Comparison of ENCODE assay signal across 1 cellular context in genomic region chr3:129120254-129121004, GRCh38.
A peak's percentile ranks its signal among the peaks of the same experiment; 100 is the strongest.
TF ChIP-seq lines count a peak whose summit lies in the region.

No MANE protein-coding gene starts in this region.

TF ChIP-seq in K562, 482 proteins besides CTCF, POLR2A, EP300 and RAD21 (continued from another document and continues in another):
- TF ChIP-seq, protein P1, sequence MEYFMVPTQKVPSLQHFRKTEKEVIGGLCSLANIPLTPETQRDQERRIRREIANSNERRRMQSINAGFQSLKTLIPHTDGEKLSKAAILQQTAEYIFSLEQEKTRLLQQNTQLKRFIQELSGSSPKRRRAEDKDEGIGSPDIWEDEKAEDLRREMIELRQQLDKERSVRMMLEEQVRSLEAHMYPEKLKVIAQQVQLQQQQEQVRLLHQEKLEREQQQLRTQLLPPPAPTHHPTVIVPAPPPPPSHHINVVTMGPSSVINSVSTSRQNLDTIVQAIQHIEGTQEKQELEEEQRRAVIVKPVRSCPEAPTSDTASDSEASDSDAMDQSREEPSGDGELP (CRISPR knock-in tag; IDR thresholded peaks at IDR 0.05; ENCODE audit: borderline replicate concordance) = peak; percentile 76
- TF ChIP-seq ZBTB12 (CRISPR knock-in tag; IDR thresholded peaks at IDR 0.05) = no peak
- 0 out of 2 replicates have a peak, but pooled peaks have one; percentile 34 for TF ChIP-seq RNF2 (IDR thresholded peaks at IDR 0.05)
- peak in 1 of 2 experiments; percentile 56; a peak in 1 of 4 replicates for TF ChIP-seq TBL1XR1 (IDR thresholded peaks at IDR 0.05; ENCODE audit: low read length in 2 of 2)
- TF ChIP-seq NFRKB (IDR thresholded peaks at IDR 0.05; ENCODE audit: low read depth) = no peak
- no peak for TF ChIP-seq MECOM (CRISPR knock-in tag; IDR thresholded peaks at IDR 0.05)
- no peak for TF ChIP-seq CBFB (CRISPR knock-in tag; IDR thresholded peaks at IDR 0.05)
- peak; percentile 8; the same call in 1 of the 2 replicates for TF ChIP-seq JUND (IDR thresholded peaks at IDR 0.05; ENCODE audit: borderline replicate concordance, low read depth, low read length)
- no peak for TF ChIP-seq JUND (tag; IDR thresholded peaks at IDR 0.05; ENCODE audit: borderline replicate concordance, low read depth, low read length)
- TF ChIP-seq ZNF740 (CRISPR knock-in tag; IDR thresholded peaks at IDR 0.05) = no peak; the same call in 1 of the 2 replicates
- 0 out of 4 replicates have a peak, but pooled peaks of 1 of the 2 experiments have one; percentile 34 for TF ChIP-seq ZNF740 (tag; IDR thresholded peaks at IDR 0.05)
- TF ChIP-seq, protein P2, sequence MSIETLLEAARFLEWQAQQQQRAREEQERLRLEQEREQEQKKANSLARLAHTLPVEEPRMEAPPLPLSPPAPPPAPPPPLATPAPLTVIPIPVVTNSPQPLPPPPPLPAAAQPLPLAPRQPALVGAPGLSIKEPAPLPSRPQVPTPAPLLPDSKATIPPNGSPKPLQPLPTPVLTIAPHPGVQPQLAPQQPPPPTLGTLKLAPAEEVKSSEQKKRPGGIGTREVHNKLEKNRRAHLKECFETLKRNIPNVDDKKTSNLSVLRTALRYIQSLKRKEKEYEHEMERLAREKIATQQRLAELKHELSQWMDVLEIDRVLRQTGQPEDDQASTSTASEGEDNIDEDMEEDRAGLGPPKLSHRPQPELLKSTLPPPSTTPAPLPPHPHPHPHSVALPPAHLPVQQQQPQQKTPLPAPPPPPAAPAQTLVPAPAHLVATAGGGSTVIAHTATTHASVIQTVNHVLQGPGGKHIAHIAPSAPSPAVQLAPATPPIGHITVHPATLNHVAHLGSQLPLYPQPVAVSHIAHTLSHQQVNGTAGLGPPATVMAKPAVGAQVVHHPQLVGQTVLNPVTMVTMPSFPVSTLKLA (conservative IDR thresholded peaks at IDR 0.05) = 0 out of 4 replicates have a peak, but pooled peaks of 1 of the 2 experiments have one; percentile 26
- no peak for TF ChIP-seq USF2 (CRISPR knock-in tag; IDR thresholded peaks at IDR 0.05)
- no peak for TF ChIP-seq ZNF644 (tag; IDR thresholded peaks at IDR 0.05; ENCODE audit: low read depth)
- peak; percentile 63 for TF ChIP-seq POLR2H (tag; IDR thresholded peaks at IDR 0.05; ENCODE audit: low read depth)
- TF ChIP-seq, protein P3, sequence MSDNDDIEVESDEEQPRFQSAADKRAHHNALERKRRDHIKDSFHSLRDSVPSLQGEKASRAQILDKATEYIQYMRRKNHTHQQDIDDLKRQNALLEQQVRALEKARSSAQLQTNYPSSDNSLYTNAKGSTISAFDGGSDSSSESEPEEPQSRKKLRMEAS (CRISPR knock-in tag; IDR thresholded peaks at IDR 0.05) = no peak
- TF ChIP-seq ZNF24 (IDR thresholded peaks at IDR 0.05) = no peak
- 0 out of 2 replicates have a peak, but pooled peaks have one; percentile 32 for TF ChIP-seq CBFA2T3 (IDR thresholded peaks at IDR 0.05)
- 0 out of 2 replicates have a peak, but pooled peaks have one; percentile 34 for TF ChIP-seq TEAD4 (IDR thresholded peaks at IDR 0.05; ENCODE audit: low read length)
- no peak for TF ChIP-seq TEAD4 (CRISPR knock-in tag; IDR thresholded peaks at IDR 0.05; ENCODE audit: borderline replicate concordance)
- no peak for TF ChIP-seq NR1H2 (CRISPR knock-in tag; IDR thresholded peaks at IDR 0.05)
- no peak for TF ChIP-seq BCLAF1 (IDR thresholded peaks at IDR 0.05; ENCODE audit: borderline replicate concordance in 1 of 2, control insufficient read depth in 1 of 2, low read depth in 2 of 2, low read length in 1 of 2)
- no peak for TF ChIP-seq ZNF830 (CRISPR knock-in tag; IDR thresholded peaks at IDR 0.05)
- no peak for TF ChIP-seq ARHGAP35 (IDR thresholded peaks at IDR 0.05; ENCODE audit: partially characterized antibody)
- TF ChIP-seq GABPA (tag; conservative IDR thresholded peaks at IDR 0.05; ENCODE audit: low read depth) = peak; percentile 78
- TF ChIP-seq DMBX1 (CRISPR knock-in tag; IDR thresholded peaks at IDR 0.05; ENCODE audit: borderline replicate concordance) = no peak
- TF ChIP-seq WHSC1 (IDR thresholded peaks at IDR 0.05; ENCODE audit: low read length) = no peak
- TF ChIP-seq KDM1A (IDR thresholded peaks at IDR 0.05) = no peak; a peak in 1 of 4 replicates
- TF ChIP-seq TSC22D4 (tag; IDR thresholded peaks at IDR 0.05) = no peak
- TF ChIP-seq, protein P4, sequence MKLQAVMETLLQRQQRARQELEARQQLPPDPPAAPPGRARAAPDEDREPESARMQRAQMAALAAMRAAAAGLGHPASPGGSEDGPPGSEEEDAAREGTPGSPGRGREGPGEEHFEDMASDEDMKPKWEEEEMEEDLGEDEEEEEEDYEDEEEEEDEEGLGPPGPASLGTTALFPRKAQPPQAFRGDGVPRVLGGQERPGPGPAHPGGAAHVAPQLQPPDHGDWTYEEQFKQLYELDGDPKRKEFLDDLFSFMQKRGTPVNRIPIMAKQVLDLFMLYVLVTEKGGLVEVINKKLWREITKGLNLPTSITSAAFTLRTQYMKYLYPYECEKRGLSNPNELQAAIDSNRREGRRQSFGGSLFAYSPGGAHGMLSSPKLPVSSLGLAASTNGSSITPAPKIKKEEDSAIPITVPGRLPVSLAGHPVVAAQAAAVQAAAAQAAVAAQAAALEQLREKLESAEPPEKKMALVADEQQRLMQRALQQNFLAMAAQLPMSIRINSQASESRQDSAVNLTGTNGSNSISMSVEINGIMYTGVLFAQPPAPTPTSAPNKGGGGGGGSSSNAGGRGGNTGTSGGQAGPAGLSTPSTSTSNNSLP (IDR thresholded peaks at IDR 0.05; ENCODE audit: borderline replicate concordance, low read depth, low read length) = 0 out of 2 replicates have a peak, but pooled peaks have one; percentile 44
- TF ChIP-seq NCOA2 (IDR thresholded peaks at IDR 0.05; ENCODE audit: partially characterized antibody in 2 of 2) = no peak
- no peak for TF ChIP-seq EP400 (IDR thresholded peaks at IDR 0.05)
- peak; percentile 61 for TF ChIP-seq RBFOX2 (IDR thresholded peaks at IDR 0.05; ENCODE audit: low read depth, low read length)
- TF ChIP-seq ATF7 (IDR thresholded peaks at IDR 0.05) = 0 out of 2 replicates have a peak, but pooled peaks have one; percentile 31
- TF ChIP-seq ZNF408 (CRISPR knock-in tag; IDR thresholded peaks at IDR 0.05; ENCODE audit: low read depth) = no peak
- no peak for TF ChIP-seq ZNF717 (CRISPR knock-in tag; IDR thresholded peaks at IDR 0.05)
- TF ChIP-seq KDM2B (CRISPR knock-in tag; IDR thresholded peaks at IDR 0.05) = no peak
- no peak for TF ChIP-seq FOXO4 (CRISPR knock-in tag; IDR thresholded peaks at IDR 0.05)
- TF ChIP-seq ZBTB11 (CRISPR knock-in tag; IDR thresholded peaks at IDR 0.05) = no peak
- TF ChIP-seq CHD2 (IDR thresholded peaks at IDR 0.05; ENCODE audit: low read depth, low read length) = no peak
- TF ChIP-seq, protein P5, sequence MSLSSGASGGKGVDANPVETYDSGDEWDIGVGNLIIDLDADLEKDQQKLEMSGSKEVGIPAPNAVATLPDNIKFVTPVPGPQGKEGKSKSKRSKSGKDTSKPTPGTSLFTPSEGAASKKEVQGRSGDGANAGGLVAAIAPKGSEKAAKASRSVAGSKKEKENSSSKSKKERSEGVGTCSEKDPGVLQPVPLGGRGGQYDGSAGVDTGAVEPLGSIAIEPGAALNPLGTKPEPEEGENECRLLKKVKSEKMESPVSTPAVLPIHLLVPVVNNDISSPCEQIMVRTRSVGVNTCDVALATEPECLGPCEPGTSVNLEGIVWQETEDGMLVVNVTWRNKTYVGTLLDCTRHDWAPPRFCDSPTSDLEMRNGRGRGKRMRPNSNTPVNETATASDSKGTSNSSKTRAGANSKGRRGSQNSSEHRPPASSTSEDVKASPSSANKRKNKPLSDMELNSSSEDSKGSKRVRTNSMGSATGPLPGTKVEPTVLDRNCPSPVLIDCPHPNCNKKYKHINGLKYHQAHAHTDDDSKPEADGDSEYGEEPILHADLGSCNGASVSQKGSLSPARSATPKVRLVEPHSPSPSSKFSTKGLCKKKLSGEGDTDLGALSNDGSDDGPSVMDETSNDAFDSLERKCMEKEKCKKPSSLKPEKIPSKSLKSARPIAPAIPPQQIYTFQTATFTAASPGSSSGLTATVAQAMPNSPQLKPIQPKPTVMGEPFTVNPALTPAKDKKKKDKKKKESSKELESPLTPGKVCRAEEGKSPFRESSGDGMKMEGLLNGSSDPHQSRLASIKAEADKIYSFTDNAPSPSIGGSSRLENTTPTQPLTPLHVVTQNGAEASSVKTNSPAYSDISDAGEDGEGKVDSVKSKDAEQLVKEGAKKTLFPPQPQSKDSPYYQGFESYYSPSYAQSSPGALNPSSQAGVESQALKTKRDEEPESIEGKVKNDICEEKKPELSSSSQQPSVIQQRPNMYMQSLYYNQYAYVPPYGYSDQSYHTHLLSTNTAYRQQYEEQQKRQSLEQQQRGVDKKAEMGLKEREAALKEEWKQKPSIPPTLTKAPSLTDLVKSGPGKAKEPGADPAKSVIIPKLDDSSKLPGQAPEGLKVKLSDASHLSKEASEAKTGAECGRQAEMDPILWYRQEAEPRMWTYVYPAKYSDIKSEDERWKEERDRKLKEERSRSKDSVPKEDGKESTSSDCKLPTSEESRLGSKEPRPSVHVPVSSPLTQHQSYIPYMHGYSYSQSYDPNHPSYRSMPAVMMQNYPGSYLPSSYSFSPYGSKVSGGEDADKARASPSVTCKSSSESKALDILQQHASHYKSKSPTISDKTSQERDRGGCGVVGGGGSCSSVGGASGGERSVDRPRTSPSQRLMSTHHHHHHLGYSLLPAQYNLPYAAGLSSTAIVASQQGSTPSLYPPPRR (CRISPR knock-in tag; IDR thresholded peaks at IDR 0.05; ENCODE audit: borderline replicate concordance) = no peak
- no peak for TF ChIP-seq ZNF311 (CRISPR knock-in tag; IDR thresholded peaks at IDR 0.05)
